ENCODE assay signal across 8 cellular contexts in the genomic region with DNA sequence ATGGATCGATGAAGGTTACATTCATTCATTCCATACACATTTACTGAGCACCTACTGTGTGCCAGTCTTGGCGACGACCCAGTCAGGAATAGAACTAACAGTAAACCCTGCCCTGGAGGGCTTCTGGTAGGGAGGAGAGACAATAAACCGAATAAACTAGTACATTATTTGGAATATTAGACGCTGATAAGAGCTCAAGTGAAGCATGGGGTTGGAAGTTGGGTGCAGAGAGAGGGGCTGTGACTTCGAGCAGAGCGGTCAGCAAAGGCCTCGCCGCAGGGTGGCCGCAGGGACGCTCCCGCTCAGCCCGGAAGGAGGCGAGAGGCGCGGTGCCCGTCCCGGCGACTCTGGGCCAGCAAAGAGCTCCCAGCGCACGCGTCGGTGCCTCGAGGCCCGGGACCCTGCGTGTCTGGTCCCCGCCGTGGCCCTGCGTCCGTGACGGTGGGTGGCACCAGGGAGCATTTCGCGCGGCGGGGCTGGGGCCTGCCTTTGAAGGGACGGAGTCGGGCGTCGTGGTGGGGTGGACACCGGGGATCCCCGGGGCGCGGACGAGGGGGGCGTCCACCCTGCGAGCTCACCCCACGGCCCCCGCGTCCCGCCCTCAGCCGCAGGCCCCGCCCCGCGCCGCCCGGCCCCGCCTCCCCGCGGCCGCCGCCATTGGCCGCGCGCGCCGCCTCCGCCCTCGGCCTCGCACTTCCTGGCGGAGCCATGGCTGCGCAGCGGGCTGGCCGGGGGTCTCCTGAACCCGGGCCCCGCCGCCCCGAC. TPM values are rescaled to one million over a fixed set of nuclear protein-coding genes. Genes with fewer than 3 reads are reported as not detected.
DNase-seq lines count a peak whose midpoint lies in the region; ATAC-seq and TF ChIP-seq lines count a peak whose summit lies in the region.

A gene (plus strand): TSS at position 682 of the 765 bp plus-strand sequence. CDS start 2,357 bp downstream, outside the sequence.

- peaks cover 27% of the 10 kb centered on the region for H3K4me1 ChIP-seq in Karpas-422 (ENCODE audit: low read length)
- H3K4me1 ChIP-seq in right lobe of liver: peaks cover 0 to 12% (median 4%) of the 10 kb centered on the region in 4 donors

- H3K36me3 ChIP-seq in GM06990 (ENCODE audit: control insufficient read depth, insufficient read depth, low read length) (peaks cover 5% of the 10 kb centered on the region), Karpas-422 (ENCODE audit: insufficient read depth, low read length) (no peaks in the 10 kb centered on the region), right lobe of liver (peaks cover 0 to 13% (median 3%) of the 10 kb centered on the region in 4 donors)

- H3K4me1 Mint-ChIP-seq in activated CD4-positive, alpha-beta T cell treated with anti-CD3 and anti-CD28 coated beads, Interleukin-2, amount 10 ng/mL, durations not matched to agents 7 days and 5 days: peaks cover 50% of the 10 kb centered on the region

- DNase-seq in GM06990 (ENCODE audit: extremely low read depth, insufficient read length) (peak; percentile 63), Karpas-422 (peak; percentile 74), dermis blood vessel endothelial cell (peak; percentile 57), right lobe of liver (peak; percentile 71 to 74 (median 72)), GF-D8 (lab: John Stamatoyannopoulos, UW) (no peak)
- peak; percentile 64 for DNase-seq in activated CD4-positive, alpha-beta T cell treated with anti-CD3 and anti-CD28 coated beads, Interleukin-2, amount 10 ng/mL, durations not matched to agents 7 days and 5 days
- DNase-seq in stimulated activated CD4-positive, alpha-beta T cell treated with anti-CD3 and anti-CD28 coated beads, Interleukin-4, amount 100 ng/mL, for 48 hours (ENCODE audit: low read depth in 2 of 2): peak; percentile 60 to 62

- peak within 1 kb of the TSS; percentile 78 for H3K4me3 Mint-ChIP-seq in activated CD4-positive, alpha-beta T cell treated with anti-CD3 and anti-CD28 coated beads, Interleukin-2, amount 10 ng/mL, durations not matched to agents 7 days and 5 days

- WGBS in right lobe of liver (ENCODE audit: insufficient coverage, low coverage, low lambda C conversion rate, missing lambda C conversion rate): 45% methylated on average over 6 of the region's 77 CpGs

- H3K9me3 ChIP-seq in Karpas-422 (ENCODE audit: low read length): no peaks in the 10 kb centered on the region
- H3K9me3 ChIP-seq in right lobe of liver: no peaks in the 10 kb centered on the region

- H3K27me3 ChIP-seq in GM06990 (replicated peaks; ENCODE audit: control insufficient read depth, insufficient read depth, low read length) (no peaks in the 10 kb centered on the region), Karpas-422 (ENCODE audit: low read length) (no peaks in the 10 kb centered on the region), right lobe of liver (no peaks in the 10 kb centered on the region)

- peak within 1 kb of the TSS; percentile 97; the same call in 1 of the 2 replicates for H2AFZ ChIP-seq in Karpas-422 (ENCODE audit: low read length)

- TF ChIP-seq CTCF in GM06990 (IDR thresholded peaks at IDR 0.05; ENCODE audit: insufficient read depth, low read length, poor library complexity, severe bottlenecking): peak; percentile 8
- no peak for TF ChIP-seq CTCF in right lobe of liver (IDR thresholded peaks at IDR 0.05)

- peak within 1 kb of the TSS; percentile 83 for H3K4me2 ChIP-seq in Karpas-422 (ENCODE audit: low read depth, low read length, poor library complexity, severe bottlenecking)

- CTCF ChIA-PET in activated CD4-positive, alpha-beta T cell treated with anti-CD3 and anti-CD28 coated beads, Interleukin-2, amount 10 ng/mL, durations not matched to agents 7 days and 5 days (lab: Charles Lee): interaction anchor here (0.6 to 1.9 kb wide), 6 partner anchors 9 to 566 kb away, joined by 3 to 5 read pairs (median 3); a partner anchor contains a TSS

- H3K27ac ChIP-seq in Karpas-422 (ENCODE audit: low read length) (no peak within 1 kb of the TSS), right lobe of liver (peak within 1 kb of the TSS; percentile 70 to 85 (median 79))

- no peak for TF ChIP-seq POLR2A in right lobe of liver (IDR thresholded peaks at IDR 0.05)

- ATAC-seq in GM21576 (IDR thresholded peaks at IDR 0.05; ENCODE audit: unreplicated experiment) (peak; percentile 71), right lobe of liver (peak; percentile 67 to 82 (median 78))

- intact Hi-C loops in right lobe of liver (cut with DNase I): no loop called here

- peak within 1 kb of the TSS; percentile 74 for H3K9ac ChIP-seq in Karpas-422 (ENCODE audit: low read length)

- H3K79me2 ChIP-seq in Karpas-422 (ENCODE audit: low read length): peaks cover 8% of the 10 kb centered on the region; the same call in 1 of the 2 replicates

- peaks cover 9% of the 10 kb centered on the region for H3K9me3 Mint-ChIP-seq in activated CD4-positive, alpha-beta T cell treated with anti-CD3 and anti-CD28 coated beads, Interleukin-2, amount 10 ng/mL, durations not matched to agents 7 days and 5 days

- H3K27me3 Mint-ChIP-seq in activated CD4-positive, alpha-beta T cell treated with anti-CD3 and anti-CD28 coated beads, Interleukin-2, amount 10 ng/mL, durations not matched to agents 7 days and 5 days: peaks cover 25% of the 10 kb centered on the region

- H3K4me3 ChIP-seq in GM06990 (replicated peaks; ENCODE audit: low read depth, low read length) (peak within 1 kb of the TSS; percentile 86), Karpas-422 (ENCODE audit: low read length) (peak within 1 kb of the TSS; percentile 91), right lobe of liver (peak within 1 kb of the TSS; percentile 72 to 81 (median 77))

- H3K36me3 Mint-ChIP-seq in activated CD4-positive, alpha-beta T cell treated with anti-CD3 and anti-CD28 coated beads, Interleukin-2, amount 10 ng/mL, durations not matched to agents 7 days and 5 days (ENCODE audit: low read depth): peaks cover 38% of the 10 kb centered on the region

- H4K20me1 ChIP-seq in Karpas-422 (ENCODE audit: insufficient read depth, low read depth, low read length): peaks cover 5% of the 10 kb centered on the region; the same call in 1 of the 2 replicates

- POLR2A ChIA-PET in activated CD4-positive, alpha-beta T cell treated with anti-CD3 and anti-CD28 coated beads, Interleukin-2, amount 10 ng/mL, durations not matched to agents 7 days and 5 days (lab: Charles Lee): no interaction called here

- peak within 1 kb of the TSS; percentile 82 for H3K27ac Mint-ChIP-seq in activated CD4-positive, alpha-beta T cell treated with anti-CD3 and anti-CD28 coated beads, Interleukin-2, amount 10 ng/mL, durations not matched to agents 7 days and 5 days

- no peaks in the 10 kb centered on the region for H3K9me2 ChIP-seq in Karpas-422 (replicated peaks; ENCODE audit: insufficient read depth, low read length)

RNA-seq across cellular contexts. Expression of the gene that starts here (rescaled TPM):
- total RNA-seq in Karpas-422 (2014; rRNA removed; shearing (Covaris generic); ENCODE audit: low replicate concordance): 25.6 and 35.4 TPM in 2 replicates
- total RNA-seq in activated CD4-positive, alpha-beta T cell treated with anti-CD3 and anti-CD28 coated beads, Interleukin-2, amount 10 ng/mL, durations not matched to agents 7 days and 5 days: 10 to 100 TPM; 37.5 to 46.2 TPM
- total RNA-seq in dermis blood vessel endothelial cell (68.8 and 74.0 TPM in 2 replicates), right lobe of liver (10 to 100 TPM; 20.1 to 31.3 (median 21.9) TPM)
